In genomic region chr9:71685394-71685793, GRCh38 we compare ENCODE assay signal across 10 cellular contexts.
A peak's percentile ranks its signal among the peaks of the same experiment; 100 is the strongest.
DNase-seq lines count a peak whose midpoint lies in the region; ATAC-seq and TF ChIP-seq lines count a peak whose summit lies in the region.
"Had no signal": no experiment of that assay in that cellular context is flagged by ENCODE, and none has a peak within 500 bp of the region (broad histone marks: within the 10 kb centered on the region; RNA-seq: fewer than 3 reads in every experiment).

No MANE protein-coding gene starts in this region.

- H3K9me2 ChIP-seq in PC-3 (replicated peaks; ENCODE audit: low read length): no peaks in the 10 kb centered on the region
- no peaks in the 10 kb centered on the region for H3K9me2 ChIP-seq in GM23248 (ENCODE audit: insufficient read depth)

- POLR2A ChIA-PET in PC-3 (lab: Charles Lee; ENCODE audit: unreplicated experiment): interaction anchor here (0.6 to 1.1 kb wide), 5 partner anchors 39 to 226 kb away, joined by 4 to 15 read pairs (median 9); partner anchors contain the start of genes ABHD17B and C9orf85

- intact Hi-C loops in PC-3 (cut with micrococcal nuclease) (loop anchor here (1.0 to 2.0 kb wide), 2 partner anchors 59 to 83 kb away; partner anchors contain the start of gene CEMIP2), colonic mucosa (cut with DNase I) (no loop called here), upper lobe of right lung (cut with DNase I) (no loop called here)

- peaks cover 7% of the 10 kb centered on the region for H3F3A ChIP-seq in PC-3 (ENCODE audit: low read length, unreplicated experiment)
- peaks cover 55% of the 10 kb centered on the region for H3F3A ChIP-seq in GM23248 (ENCODE audit: insufficient read depth)

- ATAC-seq in PC-3 (peak; percentile 64), upper lobe of right lung (peak; percentile 47)

- H3K27ac ChIP-seq in PC-3 (ENCODE audit: low read length) (peak overlapping the region; percentile 13; the same call in 1 of the 2 replicates), colonic mucosa (peak overlapping the region; percentile 51), upper lobe of right lung (no peak overlapping the region), GM23248 (no peak overlapping the region)

- H3K4me3 ChIP-seq in PC-3 (ENCODE audit: low read length) (no peak overlapping the region), colonic mucosa (no peak overlapping the region), upper lobe of right lung (no peak overlapping the region), GM23248 (no peak overlapping the region)

- H4K20me1 ChIP-seq in PC-3 (ENCODE audit: low read length) (no peaks in the 10 kb centered on the region), GM23248 (ENCODE audit: insufficient read depth) (no peaks in the 10 kb centered on the region)

- H3K79me2 ChIP-seq in PC-3 (ENCODE audit: low read length) (no peaks in the 10 kb centered on the region), GM23248 (ENCODE audit: insufficient read depth) (no peaks in the 10 kb centered on the region)

- TF ChIP-seq CTCF in PC-3 (conservative IDR thresholded peaks at IDR 0.05; ENCODE audit: low read depth, low read length) (no peak), colonic mucosa (IDR thresholded peaks at IDR 0.05) (no peak), upper lobe of right lung (IDR thresholded peaks at IDR 0.05) (no peak)

- peaks cover 54% of the 10 kb centered on the region for H3K4me1 ChIP-seq in PC-3 (ENCODE audit: insufficient read depth, low read length)
- H3K4me1 ChIP-seq in colonic mucosa: peaks cover 12% of the 10 kb centered on the region
- H3K4me1 ChIP-seq in upper lobe of right lung: peaks cover 26% of the 10 kb centered on the region
- H3K4me1 ChIP-seq in GM23248 (ENCODE audit: insufficient read depth): peaks cover 47% of the 10 kb centered on the region

- in situ Hi-C loops in GM23248 (cut with MboI): no loop called here

- H3K36me3 ChIP-seq in PC-3 (ENCODE audit: low read depth, low read length) (peaks cover 4% of the 10 kb centered on the region; the same call in 1 of the 2 replicates), colonic mucosa (peaks cover 5% of the 10 kb centered on the region), upper lobe of right lung (peaks cover 57% of the 10 kb centered on the region), GM23248 (ENCODE audit: low read depth) (peaks cover 31% of the 10 kb centered on the region)

- H3K9ac ChIP-seq in PC-3 (ENCODE audit: low read length) (no peak overlapping the region), colonic mucosa (ENCODE audit: low read depth in 2 of 2, low read length in 2 of 2) (no peak overlapping the region), GM23248 (no peak overlapping the region)

- H3K27me3 ChIP-seq in PC-3 (ENCODE audit: low read length): no peaks in the 10 kb centered on the region
- no peaks in the 10 kb centered on the region for H3K27me3 ChIP-seq in colonic mucosa
- no peaks in the 10 kb centered on the region for H3K27me3 ChIP-seq in upper lobe of right lung
- H3K27me3 ChIP-seq in GM23248 (replicated peaks; ENCODE audit: insufficient read depth): no peaks in the 10 kb centered on the region

- H2AFZ ChIP-seq in PC-3 (ENCODE audit: low read length): no peak overlapping the region
- no peak overlapping the region for H2AFZ ChIP-seq in GM23248

- H3K9me3 ChIP-seq in PC-3 (ENCODE audit: low read length) (no peaks in the 10 kb centered on the region), colonic mucosa (no peaks in the 10 kb centered on the region), upper lobe of right lung (no peaks in the 10 kb centered on the region), GM23248 (ENCODE audit: low read depth) (no peaks in the 10 kb centered on the region)

- DNase-seq in stimulated activated CD4-positive, alpha-beta T cell treated with anti-CD3 and anti-CD28 coated beads, Interleukin-15, amount 100 ng/mL, for 48 hours (ENCODE audit: low read depth in 2 of 2): peak; percentile 2 to 19
- DNase-seq in stimulated activated CD4-positive, alpha-beta T cell treated with anti-CD3 and anti-CD28 coated beads, Interleukin-1b, Interleukin-23, amount 100 ng/mL, for 48 hours: no peak
- DNase-seq in PC-3: peak; percentile 68
- DNase-seq in colonic mucosa: peak; percentile 32
- no peak for DNase-seq in upper lobe of right lung
- no peak for DNase-seq in NCI-H1436 treated with DMSO at 0.1 percent for 48 hours (lab: John Stamatoyannopoulos, UW)
- DNase-seq in NCI-H2107 (lab: John Stamatoyannopoulos, UW): no peak
- no peak for DNase-seq in GM23248
- DNase-seq: hippocampal formation, Right ventricle myocardium superior had no signal

- 88 to 100% methylated on average over 1 of the region's 1 CpG for WGBS in GM23248 (ENCODE audit: low coverage in 1 of 2, low lambda C conversion rate in 2 of 2, missing lambda C conversion rate in 2 of 2), 2 experiments

- no TSS peak for BruUV-seq in PC-3 (replicated peaks; lab: Mats Ljungman, UMichigan)

- H3K4me2 ChIP-seq in PC-3 (ENCODE audit: low read length) (peak overlapping the region; percentile 15; the same call in 1 of the 2 replicates), GM23248 (ENCODE audit: unreplicated experiment) (no peak overlapping the region)

- CTCF ChIA-PET in PC-3 (lab: Charles Lee): interaction anchor here (0.6 to 1.1 kb wide), 5 partner anchors 9 to 84 kb away, joined by 5 to 7 read pairs (median 5); no protein-coding TSS in a partner anchor

Comparison
In these comparisons a context has a peak if more than half of its experiments do, and no peak if none do; other contexts are left out.
1. DNase-seq: peak in stimulated activated CD4-positive, alpha-beta T cell treated with anti-CD3 and anti-CD28 coated beads, Interleukin-15, amount 100 ng/mL, for 48 hours (2 of 2), PC-3 (single experiment) and colonic mucosa (single experiment); none in stimulated activated CD4-positive, alpha-beta T cell treated with anti-CD3 and anti-CD28 coated beads, Interleukin-1b, Interleukin-23, amount 100 ng/mL, for 48 hours (single experiment), upper lobe of right lung (single experiment), NCI-H1436 treated with DMSO at 0.1 percent for 48 hours (single experiment), NCI-H2107 (single experiment) and GM23248 (single experiment).
2. H3K27ac ChIP-seq: peak in PC-3 (single experiment) and colonic mucosa (single experiment); none in upper lobe of right lung (single experiment) and GM23248 (single experiment).